2 cellular contexts compared by ENCODE assay signal in the genomic region with DNA sequence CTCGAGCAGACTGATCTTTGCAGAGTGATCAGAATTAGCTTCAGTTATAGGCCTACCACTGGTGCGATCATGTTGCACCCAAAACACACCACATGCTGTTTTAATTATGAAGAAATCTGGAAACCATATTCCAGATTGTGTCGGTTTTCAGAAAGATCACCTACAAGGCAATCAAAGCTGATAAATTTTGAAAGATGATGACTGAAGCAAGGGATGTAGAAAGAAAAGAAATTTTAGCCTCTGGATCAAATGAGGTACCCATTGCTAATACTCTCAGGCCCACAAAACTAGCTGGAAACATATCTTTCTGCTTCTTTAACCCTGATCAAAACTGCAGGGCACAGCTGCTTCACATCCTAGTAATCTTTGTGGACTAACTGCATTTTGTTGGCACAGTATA.
TF ChIP-seq lines count a peak whose summit lies in the region.

No MANE protein-coding gene starts in this region.

TF ChIP-seq in IMR-90, 13 proteins besides CTCF, POLR2A, EP300 and RAD21:
- TF ChIP-seq MAFK (IDR thresholded peaks at IDR 0.05; ENCODE audit: low read depth, low read length) (no peak), CEBPB (IDR thresholded peaks at IDR 0.05; ENCODE audit: low read depth, low read length) (no peak), FOS (IDR thresholded peaks at IDR 0.05; ENCODE audit: low read depth, low read length) (no peak), MXI1 (IDR thresholded peaks at IDR 0.05; ENCODE audit: borderline replicate concordance, low read depth, low read length) (no peak), BHLHE40 (IDR thresholded peaks at IDR 0.05; ENCODE audit: low read depth, low read length) (no peak), RCOR1 (IDR thresholded peaks at IDR 0.05; ENCODE audit: insufficient replicate concordance, low read length) (no peak), RFX5 (IDR thresholded peaks at IDR 0.05; ENCODE audit: low read depth, low read length) (no peak), SMC3 (IDR thresholded peaks at IDR 0.05; ENCODE audit: low read depth, low read length) (no peak), MAZ (IDR thresholded peaks at IDR 0.05; ENCODE audit: borderline replicate concordance, low read depth, low read length) (no peak), CHD1 (IDR thresholded peaks at IDR 0.05; ENCODE audit: low read depth, low read length) (no peak), USF2 (IDR thresholded peaks at IDR 0.05; ENCODE audit: low read depth, low read length) (no peak), NFE2L2 (IDR thresholded peaks at IDR 0.05; ENCODE audit: low read depth, low read length) (no peak)
- TF ChIP-seq, protein P1, sequence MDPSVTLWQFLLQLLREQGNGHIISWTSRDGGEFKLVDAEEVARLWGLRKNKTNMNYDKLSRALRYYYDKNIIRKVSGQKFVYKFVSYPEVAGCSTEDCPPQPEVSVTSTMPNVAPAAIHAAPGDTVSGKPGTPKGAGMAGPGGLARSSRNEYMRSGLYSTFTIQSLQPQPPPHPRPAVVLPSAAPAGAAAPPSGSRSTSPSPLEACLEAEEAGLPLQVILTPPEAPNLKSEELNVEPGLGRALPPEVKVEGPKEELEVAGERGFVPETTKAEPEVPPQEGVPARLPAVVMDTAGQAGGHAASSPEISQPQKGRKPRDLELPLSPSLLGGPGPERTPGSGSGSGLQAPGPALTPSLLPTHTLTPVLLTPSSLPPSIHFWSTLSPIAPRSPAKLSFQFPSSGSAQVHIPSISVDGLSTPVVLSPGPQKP (IDR thresholded peaks at IDR 0.05; ENCODE audit: borderline replicate concordance, low read depth, low read length) = no peak

TF ChIP-seq in HEK293T, 16 proteins besides CTCF, POLR2A, EP300 and RAD21:
- no peak for TF ChIP-seq TARDBP (IDR thresholded peaks at IDR 0.05)
- TF ChIP-seq SUZ12 (IDR thresholded peaks at IDR 0.05) = no peak
- no peak for TF ChIP-seq ZNF384 (IDR thresholded peaks at IDR 0.05)
- no peak for TF ChIP-seq ARNT (IDR thresholded peaks at IDR 0.05)
- TF ChIP-seq NFRKB (IDR thresholded peaks at IDR 0.05) = no peak
TF ChIP-seq in HEK293T: peak in this region for 0.
